Comparison of ENCODE assay signal across 8 cellular contexts in genomic region chr13:97223711-97224461, GRCh38. TPM values are rescaled to one million over a fixed set of nuclear protein-coding genes. Genes with fewer than 3 reads are reported as not detected.
A peak's percentile ranks its signal among the peaks of the same experiment; 100 is the strongest.
DNase-seq lines count a peak whose midpoint lies in the region; ATAC-seq, FAIRE-seq and TF ChIP-seq lines count a peak whose summit lies in the region.

No MANE protein-coding gene starts in this region.

- H3K27me3 ChIP-seq in OCI-LY1 (ENCODE audit: insufficient read depth, low read length): no peaks in the 10 kb centered on the region
- H3K27me3 ChIP-seq in astrocyte (ENCODE audit: insufficient read depth, low read length): no peaks in the 10 kb centered on the region
- no peaks in the 10 kb centered on the region for H3K27me3 ChIP-seq in hepatocyte
- no peaks in the 10 kb centered on the region for H3K27me3 ChIP-seq in rectal smooth muscle tissue (ENCODE audit: control insufficient read depth, insufficient read depth, low read length)

- H3K27ac Mint-ChIP-seq in astrocyte (ENCODE audit: unreplicated experiment): peak overlapping the region; percentile 95

- WGBS in hepatocyte (ENCODE audit: low lambda C conversion rate, missing lambda C conversion rate): 2% methylated on average over 9 of the region's 9 CpGs

- peaks cover 3% of the 10 kb centered on the region for H3K36me3 Mint-ChIP-seq in astrocyte (ENCODE audit: low read depth, unreplicated experiment)

- H3K9me2 ChIP-seq in OCI-LY1 (ENCODE audit: low read depth, low read length): no peaks in the 10 kb centered on the region
- H3K9me2 ChIP-seq in hepatocyte (replicated peaks; ENCODE audit: insufficient read depth): no peaks in the 10 kb centered on the region

- no peak overlapping the region for H2AFZ ChIP-seq in OCI-LY1 (ENCODE audit: low read length)
- no peak overlapping the region for H2AFZ ChIP-seq in astrocyte (ENCODE audit: low read depth, low read length)
- H2AFZ ChIP-seq in hepatocyte: no peak overlapping the region

- H3K4me1 ChIP-seq in OCI-LY1 (ENCODE audit: insufficient read depth, low read length, severe bottlenecking) (peaks cover 50% of the 10 kb centered on the region), astrocyte (ENCODE audit: insufficient read depth, low read length) (peaks cover 23% of the 10 kb centered on the region), hepatocyte (ENCODE audit: insufficient read depth) (peaks cover 39% of the 10 kb centered on the region), rectal smooth muscle tissue (ENCODE audit: control insufficient read depth, insufficient read depth, low read length) (peaks cover 25% of the 10 kb centered on the region)

- no peaks in the 10 kb centered on the region for H3K9me3 ChIP-seq in OCI-LY1 (ENCODE audit: low read length)
- no peaks in the 10 kb centered on the region for H3K9me3 ChIP-seq in astrocyte (ENCODE audit: insufficient read depth, low read depth, low read length)
- H3K9me3 ChIP-seq in hepatocyte (ENCODE audit: low read depth): no peaks in the 10 kb centered on the region

- H3K4me3 ChIP-seq in OCI-LY1 (ENCODE audit: low read depth, low read length, poor library complexity, severe bottlenecking) (peak overlapping the region; percentile 70), astrocyte (ENCODE audit: insufficient read depth, low read depth, low read length) (peak overlapping the region; percentile 86), hepatocyte (peak overlapping the region; percentile 41), rectal smooth muscle tissue (ENCODE audit: low read length) (peak overlapping the region; percentile 85)

- peak overlapping the region; percentile 68 for H3K9ac ChIP-seq in OCI-LY1 (ENCODE audit: low read length)
- H3K9ac ChIP-seq in astrocyte (ENCODE audit: low read length): peak overlapping the region; percentile 96
- H3K9ac ChIP-seq in rectal smooth muscle tissue (ENCODE audit: low read length): peak overlapping the region; percentile 83

- TF ChIP-seq CTCF in OCI-LY1 (IDR thresholded peaks at IDR 0.05; ENCODE audit: low read length): peak; percentile 21; the same call in 1 of the 2 replicates
- TF ChIP-seq CTCF in astrocyte (IDR thresholded peaks at IDR 0.05; ENCODE audit: insufficient read depth, low read depth, low read length): no peak
- TF ChIP-seq CTCF in hepatocyte (IDR thresholded peaks at IDR 0.05; ENCODE audit: poor library complexity): no peak

- H3K4me2 ChIP-seq in OCI-LY1 (ENCODE audit: low read length) (peak overlapping the region; percentile 81), astrocyte (ENCODE audit: low read length) (peak overlapping the region; percentile 99), hepatocyte (peak overlapping the region; percentile 80)

- H3F3A ChIP-seq in OCI-LY1 (ENCODE audit: insufficient read depth, low read length): no peaks in the 10 kb centered on the region

- H3K4me3 Mint-ChIP-seq in astrocyte (ENCODE audit: unreplicated experiment): peak overlapping the region; percentile 92

- in situ Hi-C loops in G401 (cut with HindIII; ENCODE audit: low sequenced_read_pairs): no loop called here

- peak; percentile 67 for FAIRE-seq in astrocyte (lab: Jason Lieb, UNC)

- H3K79me2 ChIP-seq in OCI-LY1 (ENCODE audit: insufficient read depth, low read length) (peaks cover 61% of the 10 kb centered on the region), astrocyte (ENCODE audit: insufficient read depth, low read length) (peaks cover 66% of the 10 kb centered on the region), hepatocyte (peaks cover 69% of the 10 kb centered on the region)

- H3K9me3 Mint-ChIP-seq in astrocyte (ENCODE audit: unreplicated experiment): no peaks in the 10 kb centered on the region

- H3K4me1 Mint-ChIP-seq in astrocyte (ENCODE audit: low read depth, unreplicated experiment): peaks cover 24% of the 10 kb centered on the region

- H4K20me1 ChIP-seq in OCI-LY1 (ENCODE audit: insufficient read depth, low read length): no peaks in the 10 kb centered on the region
- H4K20me1 ChIP-seq in astrocyte (ENCODE audit: insufficient read depth, low read length): peaks cover 43% of the 10 kb centered on the region
- H4K20me1 ChIP-seq in hepatocyte (ENCODE audit: insufficient read depth, poor library complexity, severe bottlenecking): peaks cover 25% of the 10 kb centered on the region

- peak overlapping the region; percentile 82 for H3K27ac ChIP-seq in OCI-LY1 (ENCODE audit: low read depth, low read length, poor library complexity, severe bottlenecking)
- H3K27ac ChIP-seq in astrocyte (ENCODE audit: low read depth, low read length): peak overlapping the region; percentile 92
- H3K27ac ChIP-seq in hepatocyte: peak overlapping the region; percentile 96
- peak overlapping the region; percentile 99 for H3K27ac ChIP-seq in rectal smooth muscle tissue (ENCODE audit: low read depth, low read length)

- DNase-seq in G401 (ENCODE audit: low spot score) (peak; percentile 84), astrocyte (ENCODE audit: low read depth) (peak; percentile 95), hepatocyte (ENCODE audit: low spot score) (peak; percentile 85)
- no peak for DNase-seq in effector CD4-positive, alpha-beta T cell

- ATAC-seq in HG02678 (IDR thresholded peaks at IDR 0.05; ENCODE audit: unreplicated experiment) (peak; percentile 18), HG03460 (IDR thresholded peaks at IDR 0.05; ENCODE audit: unreplicated experiment) (no peak)

- no peaks in the 10 kb centered on the region for H3K27me3 Mint-ChIP-seq in astrocyte (ENCODE audit: low read depth, unreplicated experiment)

- no peaks in the 10 kb centered on the region for H3K36me3 ChIP-seq in OCI-LY1 (ENCODE audit: insufficient read depth, low read length)
- no peaks in the 10 kb centered on the region for H3K36me3 ChIP-seq in astrocyte (ENCODE audit: insufficient read depth, low read length)
- H3K36me3 ChIP-seq in hepatocyte (replicated peaks; ENCODE audit: insufficient read depth, low read depth): no peaks in the 10 kb centered on the region
- H3K36me3 ChIP-seq in rectal smooth muscle tissue (ENCODE audit: control insufficient read depth, insufficient read depth, low read length): no peaks in the 10 kb centered on the region

RNA-seq across cellular contexts. Expression of gene MBNL2, which starts 1.8 kb away (rescaled TPM):
- total RNA-seq in G401 (2014; rRNA removed; shearing (Covaris generic)): 1.7 and 3.0 TPM in 2 replicates
- total RNA-seq in astrocyte (66.5 and 70.2 TPM in 2 replicates), hepatocyte (96.8 and 97.9 TPM in 2 replicates)
- 27.4 and 33.8 TPM in 2 replicates for polyA plus RNA-seq in hepatocyte

Comparison
In these comparisons a context has a peak if more than half of its experiments do, and no peak if none do; other contexts are left out.
1. RNA of gene MBNL2, which starts 1.8 kb away (total RNA-seq): 96.8 to 97.9 TPM in hepatocyte and 66.5 to 70.2 TPM in astrocyte; 1.7 to 3.0 TPM in G401; every median in the first group is over 10 times any median in the second.
2. Peak in every context shown above with its lines, with median percentiles within 50 percentile points of each other: H3K27ac ChIP-seq, H3K4me2 ChIP-seq, H3K4me3 ChIP-seq and H3K9ac ChIP-seq.